Comparison of ENCODE assay signal across 17 cellular contexts in the genomic region with DNA sequence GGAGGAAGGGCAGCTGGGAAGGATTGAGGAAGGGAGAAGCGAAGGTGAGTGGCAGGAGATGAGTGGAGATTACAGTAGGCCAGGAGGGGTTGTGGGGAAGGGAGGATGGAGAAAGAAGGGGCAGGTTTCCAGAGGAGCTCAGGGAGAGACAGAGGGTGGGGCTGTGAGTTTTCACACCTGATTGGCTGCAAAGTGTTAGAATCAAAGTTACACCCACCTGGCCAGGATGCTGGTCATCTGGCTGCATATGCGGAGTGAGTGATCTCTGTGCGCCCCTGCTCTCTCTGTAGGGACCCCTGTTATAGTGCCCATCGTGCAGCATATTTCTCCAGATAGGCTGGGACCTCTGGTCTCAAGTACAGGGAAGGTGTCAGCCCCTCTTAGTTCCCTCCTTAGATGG. TPM values are rescaled to one million over a fixed set of nuclear protein-coding genes. Genes with fewer than 3 reads are reported as not detected.
A peak's percentile ranks its signal among the peaks of the same experiment; 100 is the strongest.
DNase-seq lines count a peak whose midpoint lies in the region; ATAC-seq lines count a peak whose summit lies in the region.
"Had no signal": no experiment of that assay in that cellular context is flagged by ENCODE, and none has a peak within 500 bp of the region (broad histone marks: within the 10 kb centered on the region; RNA-seq: fewer than 3 reads in every experiment).

No MANE protein-coding gene starts in this region.

- no peaks in the 10 kb centered on the region for H3K36me3 ChIP-seq in H7 (replicated peaks; ENCODE audit: control insufficient read depth, insufficient read depth, low read length)
- H3K36me3 ChIP-seq: BE2C had no signal

- no peak overlapping the region for H3K4me3 Mint-ChIP-seq in central memory CD8-positive, alpha-beta T cell
- no peak overlapping the region for H3K4me3 Mint-ChIP-seq in memory B cell
- H3K4me3 Mint-ChIP-seq in stimulated activated memory B cell treated with anti-CD40 and anti-IgM and Interleukin-4, amounts not matched to agents 10 μg/mL and 1 μg/mL and 100 μg/mL, for 72 hours = no peak overlapping the region
- H3K4me3 Mint-ChIP-seq: CD8-positive, alpha-beta T cell had no signal

- peaks cover 63% of the 10 kb centered on the region for H3K4me1 Mint-ChIP-seq in central memory CD8-positive, alpha-beta T cell
- peaks cover 58% of the 10 kb centered on the region for H3K4me1 Mint-ChIP-seq in memory B cell
- H3K4me1 Mint-ChIP-seq in stimulated activated memory B cell treated with anti-CD40 and anti-IgM and Interleukin-4, amounts not matched to agents 10 μg/mL and 1 μg/mL and 100 μg/mL, for 72 hours = peaks cover 76% of the 10 kb centered on the region

- DNase-seq in H7 (peak; percentile 77), memory B cell (ENCODE audit: low spot score in 2 of 2) (no peak), germinal center (ENCODE audit: low spot score) (no peak), nucleus accumbens (lab: John Stamatoyannopoulos, UW) (no peak)
- no peak for DNase-seq in central memory CD8-positive, alpha-beta T cell (ENCODE audit: low spot score in 2 of 2)
- DNase-seq: BE2C; CD8-positive, alpha-beta T cell; DMS79 treated with DMSO at 0.1 percent for 48 hours; GOT3; NCI-H1105; NCI-H1694; NCI-H526 treated with DMSO at 0.1 percent for 48 hours; PC-3; SJCRH30; SW 1271 had no signal

- peak overlapping the region; percentile 86 for H3K27ac Mint-ChIP-seq in central memory CD8-positive, alpha-beta T cell (ENCODE audit: low read depth)
- H3K27ac Mint-ChIP-seq in memory B cell = peak overlapping the region; percentile 60
- H3K27ac Mint-ChIP-seq in stimulated activated memory B cell treated with anti-CD40 and anti-IgM and Interleukin-4, amounts not matched to agents 10 μg/mL and 1 μg/mL and 100 μg/mL, for 72 hours = peak overlapping the region; percentile 78

- H3K36me3 Mint-ChIP-seq in central memory CD8-positive, alpha-beta T cell (ENCODE audit: insufficient read depth) = peaks cover 14% of the 10 kb centered on the region
- peaks cover 41% of the 10 kb centered on the region for H3K36me3 Mint-ChIP-seq in memory B cell
- peaks cover 86% of the 10 kb centered on the region for H3K36me3 Mint-ChIP-seq in stimulated activated memory B cell treated with anti-CD40 and anti-IgM and Interleukin-4, amounts not matched to agents 10 μg/mL and 1 μg/mL and 100 μg/mL, for 72 hours

- H3K27me3 ChIP-seq in H7 (ENCODE audit: control insufficient read depth, insufficient read depth, low read length) = no peaks in the 10 kb centered on the region
- H3K27me3 ChIP-seq: BE2C, SJCRH30 had no signal

- H3K27me3 Mint-ChIP-seq in central memory CD8-positive, alpha-beta T cell = no peaks in the 10 kb centered on the region
- H3K27me3 Mint-ChIP-seq in memory B cell = no peaks in the 10 kb centered on the region
- H3K27me3 Mint-ChIP-seq in stimulated activated memory B cell treated with anti-CD40 and anti-IgM and Interleukin-4, amounts not matched to agents 10 μg/mL and 1 μg/mL and 100 μg/mL, for 72 hours = no peaks in the 10 kb centered on the region

- H3K9me3 Mint-ChIP-seq in central memory CD8-positive, alpha-beta T cell = no peaks in the 10 kb centered on the region
- H3K9me3 Mint-ChIP-seq in memory B cell = no peaks in the 10 kb centered on the region
- H3K9me3 Mint-ChIP-seq in stimulated activated memory B cell treated with anti-CD40 and anti-IgM and Interleukin-4, amounts not matched to agents 10 μg/mL and 1 μg/mL and 100 μg/mL, for 72 hours = peaks cover 4% of the 10 kb centered on the region
- H3K9me3 Mint-ChIP-seq: CD8-positive, alpha-beta T cell had no signal

- no peak overlapping the region for H3K4me3 ChIP-seq in H7 (ENCODE audit: insufficient read depth, low read depth, low read length)
- H3K4me3 ChIP-seq: SJCRH30 had no signal

- no peak for ATAC-seq in central memory CD8-positive, alpha-beta T cell (replicated peaks; ENCODE audit: extremely low read depth, poor library complexity, severe bottlenecking)
- no peak for ATAC-seq in memory B cell (ENCODE audit: low read depth)
- no peak for ATAC-seq in stimulated activated memory B cell treated with anti-CD40 and anti-IgM and Interleukin-4, amounts not matched to agents 10 μg/mL and 1 μg/mL and 100 μg/mL, for 72 hours
- no peak for ATAC-seq in HG03025 (IDR thresholded peaks at IDR 0.05; ENCODE audit: low FRiP score, unreplicated experiment)
- ATAC-seq: CD8-positive, alpha-beta T cell; PC-3 had no signal

RNA-seq across cellular contexts. Expression of gene AMPD3, which starts 18.3 kb away (rescaled TPM):
- total RNA-seq in H7 (2014; rRNA removed; shearing (Covaris generic)) = 2.2 and 3.8 TPM in 2 replicates
